ENCODE assay signal across 23 cellular contexts in the genomic region with DNA sequence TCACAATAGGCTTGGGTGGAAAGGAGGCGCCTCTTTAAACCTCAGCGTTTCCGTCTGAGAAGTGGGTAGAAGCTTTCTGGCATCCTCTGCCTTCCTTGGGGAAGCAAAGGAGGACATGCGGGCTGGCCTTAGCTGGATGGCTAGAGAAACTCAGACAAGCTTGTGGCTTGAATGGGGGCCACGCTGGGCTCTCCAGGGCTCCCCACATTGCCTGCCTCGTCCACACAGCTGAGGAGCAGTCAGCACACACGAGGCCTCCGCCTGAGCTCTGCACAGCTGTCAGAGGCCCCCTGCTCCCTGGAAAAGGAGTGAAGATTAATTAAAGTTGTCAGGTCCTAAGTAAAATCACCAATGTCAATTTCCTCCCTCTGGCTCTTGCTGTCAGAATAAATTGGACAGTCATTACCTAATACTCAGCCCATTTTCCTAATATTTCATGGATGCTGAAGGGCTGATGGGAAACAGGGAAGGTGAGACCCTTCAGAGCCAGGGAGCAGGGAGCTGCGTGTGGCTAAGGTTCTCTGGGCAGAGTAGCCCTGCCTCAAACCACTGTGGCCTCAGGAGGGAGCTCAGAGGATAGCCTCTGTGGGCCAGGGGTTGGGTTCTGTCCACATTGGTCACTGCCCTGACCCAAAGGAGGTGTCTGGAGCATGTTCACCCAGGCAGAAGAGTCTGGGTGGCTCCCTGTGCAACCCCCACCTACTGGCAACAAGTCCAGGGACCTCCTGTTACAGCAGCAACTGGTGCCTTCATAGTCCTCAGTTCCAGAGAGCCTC.
"Had no signal": no experiment of that assay in that cellular context is flagged by ENCODE, and none has a peak within 500 bp of the region (broad histone marks: within the 10 kb centered on the region; RNA-seq: fewer than 3 reads in every experiment).

No MANE protein-coding gene starts in this region.

- DNase-seq: activated CD4-positive, alpha-beta T cell treated with anti-CD3 and anti-CD28 coated beads for 36 hours; activated CD4-positive, CD25-positive, alpha-beta regulatory T cell; activated CD8-positive, alpha-beta T cell treated with anti-CD3 and anti-CD28 coated beads, Interleukin-2, amount 10 ng/mL, durations not matched to agents 7 days and 5 days; activated gamma-delta T cell treated with Interleukin-2 at 50 U/mL for 16 hours; activated naive CD4-positive, alpha-beta T cell treated with anti-CD3 and anti-CD28 coated beads, Interleukin-2, amount 50 U/mL, for 16 hours; activated T-cell treated with anti-CD3 and anti-CD28 coated beads, Interleukin-2, amount 50 U/mL, for 24 hours; amygdala; caudate nucleus; dorsolateral prefrontal cortex; effector memory CD4-positive, alpha-beta T cell; mammary epithelial cell; midbrain; natural killer cell; sigmoid colon; small intestine; stimulated activated CD4-positive, alpha-beta T cell treated with anti-CD3 and anti-CD28 coated beads, Interleukin-4, amount 100 ng/mL, for 24 hours; T-helper 1 cell; upper lobe of right lung had no signal

- H3K36me3 ChIP-seq: sigmoid colon, suprapubic skin, tibial artery, upper lobe of right lung had no signal

- H3K27ac Mint-ChIP-seq: activated CD4-positive, alpha-beta T cell treated with anti-CD3 and anti-CD28 coated beads for 36 hours; activated CD8-positive, alpha-beta T cell treated with anti-CD3 and anti-CD28 coated beads, Interleukin-2, amount 10 ng/mL, durations not matched to agents 7 days and 5 days; activated T-cell treated with anti-CD3 and anti-CD28 coated beads, Interleukin-2, amount 50 U/mL, for 24 hours; natural killer cell; progenitor cell of endocrine pancreas; stimulated activated effector memory CD8-positive, alpha-beta T cell treated with anti-CD3 and anti-CD28 coated beads, Interleukin-12 subunit alpha, Interleukin-12 subunit beta, amount 100 ng/mL, for 72 hours; T-helper 2 cell treated with Interferon-gamma antibody and Interleukin-4, amounts not matched to agents 5 μg/mL and 100 μg/mL, for 36 hours had no signal

- H3K4me1 ChIP-seq: sigmoid colon, tibial artery, upper lobe of right lung had no signal

- H3K9me3 ChIP-seq: sigmoid colon, tibial artery, upper lobe of right lung had no signal

- H3K36me3 Mint-ChIP-seq: natural killer cell; stimulated activated effector memory CD8-positive, alpha-beta T cell treated with anti-CD3 and anti-CD28 coated beads, Interleukin-12 subunit alpha, Interleukin-12 subunit beta, amount 100 ng/mL, for 72 hours had no signal

- H3K4me1 Mint-ChIP-seq: activated CD4-positive, alpha-beta T cell treated with anti-CD3 and anti-CD28 coated beads for 36 hours; natural killer cell; stimulated activated effector memory CD8-positive, alpha-beta T cell treated with anti-CD3 and anti-CD28 coated beads, Interleukin-12 subunit alpha, Interleukin-12 subunit beta, amount 100 ng/mL, for 72 hours had no signal

- H3K4me3 Mint-ChIP-seq: activated CD4-positive, alpha-beta T cell treated with anti-CD3 and anti-CD28 coated beads for 36 hours; activated CD8-positive, alpha-beta T cell treated with anti-CD3 and anti-CD28 coated beads, Interleukin-2, amount 10 ng/mL, durations not matched to agents 7 days and 5 days; activated T-cell treated with anti-CD3 and anti-CD28 coated beads, Interleukin-2, amount 50 U/mL, for 24 hours; natural killer cell; stimulated activated effector memory CD8-positive, alpha-beta T cell treated with anti-CD3 and anti-CD28 coated beads, Interleukin-12 subunit alpha, Interleukin-12 subunit beta, amount 100 ng/mL, for 72 hours; T-helper 2 cell treated with Interferon-gamma antibody and Interleukin-4, amounts not matched to agents 5 μg/mL and 100 μg/mL, for 36 hours had no signal

- H3K9me3 Mint-ChIP-seq: stimulated activated effector memory CD8-positive, alpha-beta T cell treated with anti-CD3 and anti-CD28 coated beads, Interleukin-12 subunit alpha, Interleukin-12 subunit beta, amount 100 ng/mL, for 72 hours; T-helper 2 cell treated with Interferon-gamma antibody and Interleukin-4, amounts not matched to agents 5 μg/mL and 100 μg/mL, for 36 hours had no signal

- H3K27me3 ChIP-seq: upper lobe of right lung had no signal

- H3K27ac ChIP-seq: dorsolateral prefrontal cortex, sigmoid colon, suprapubic skin, tibial artery, upper lobe of right lung had no signal

- H3K4me3 ChIP-seq: dorsolateral prefrontal cortex, sigmoid colon, suprapubic skin, tibial artery, upper lobe of right lung had no signal
